18 cellular contexts compared by ENCODE assay signal in the genomic region with DNA sequence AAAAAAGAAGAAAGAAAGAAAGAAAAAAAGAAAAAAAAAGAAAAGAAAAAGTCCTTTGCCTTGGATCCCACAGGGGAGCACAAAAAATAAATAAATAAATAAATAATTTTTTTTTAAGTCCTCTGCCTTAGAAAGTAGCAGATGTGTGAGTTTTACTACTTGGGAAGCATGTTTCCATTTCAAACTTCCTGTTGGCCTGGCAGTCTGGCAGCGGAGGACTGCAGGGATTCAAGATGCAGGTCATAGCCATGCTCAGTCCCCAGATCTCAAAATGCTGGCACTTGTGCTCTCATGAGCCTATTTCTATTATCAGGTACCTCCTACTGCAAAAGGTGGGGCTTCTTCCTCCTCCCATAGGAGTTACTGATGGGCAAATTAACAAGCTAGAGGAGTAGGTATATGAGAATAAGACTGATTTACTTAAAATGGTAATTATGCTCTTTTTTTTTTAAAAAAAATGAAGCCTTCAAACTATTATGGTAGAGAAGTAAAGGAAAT.
"Had no signal": no experiment of that assay in that cellular context is flagged by ENCODE, and none has a peak within 500 bp of the region (broad histone marks: within the 10 kb centered on the region; RNA-seq: fewer than 3 reads in every experiment).

No MANE protein-coding gene starts in this region.

- H3K9me3 ChIP-seq: sigmoid colon, spleen, thoracic aorta, upper lobe of left lung had no signal

- H3K27ac ChIP-seq: sigmoid colon, spleen, upper lobe of left lung, WERI-Rb-1 had no signal

- H3K27me3 ChIP-seq: brain microvascular endothelial cell, sigmoid colon, spleen, upper lobe of left lung had no signal

- DNase-seq: activated CD4-positive, alpha-beta T cell treated with anti-CD3 and anti-CD28 coated beads, Interleukin-2, amount 10 ng/mL, durations not matched to agents 7 days and 5 days; activated CD4-positive, CD25-positive, alpha-beta regulatory T cell treated with anti-CD3 and anti-CD28 coated beads, Interleukin-2, amount 50 U/mL, for 72 hours; activated gamma-delta T cell treated with Interleukin-2 at 50 U/mL for 16 hours; activated T-cell treated with anti-CD3 and anti-CD28 coated beads, Interleukin-2, amount 50 U/mL, for 1 hour; aorta; brain microvascular endothelial cell; effector CD8-positive, alpha-beta T cell; foreskin melanocyte; glutamatergic neuron; hippocampal formation; retina; sigmoid colon; spleen; stimulated activated CD4-positive, alpha-beta T cell treated with anti-CD3 and anti-CD28 coated beads, Interleukin-4, amount 100 ng/mL, for 1 hour; stimulated activated naive CD4-positive, alpha-beta T cell; upper lobe of left lung; WERI-Rb-1 had no signal

- H3K4me3 ChIP-seq: sigmoid colon, spleen, thoracic aorta, upper lobe of left lung had no signal

- H3K36me3 ChIP-seq: brain microvascular endothelial cell, sigmoid colon, WERI-Rb-1 had no signal
